Comparison of ENCODE assay signal across 8 cellular contexts in the genomic region with DNA sequence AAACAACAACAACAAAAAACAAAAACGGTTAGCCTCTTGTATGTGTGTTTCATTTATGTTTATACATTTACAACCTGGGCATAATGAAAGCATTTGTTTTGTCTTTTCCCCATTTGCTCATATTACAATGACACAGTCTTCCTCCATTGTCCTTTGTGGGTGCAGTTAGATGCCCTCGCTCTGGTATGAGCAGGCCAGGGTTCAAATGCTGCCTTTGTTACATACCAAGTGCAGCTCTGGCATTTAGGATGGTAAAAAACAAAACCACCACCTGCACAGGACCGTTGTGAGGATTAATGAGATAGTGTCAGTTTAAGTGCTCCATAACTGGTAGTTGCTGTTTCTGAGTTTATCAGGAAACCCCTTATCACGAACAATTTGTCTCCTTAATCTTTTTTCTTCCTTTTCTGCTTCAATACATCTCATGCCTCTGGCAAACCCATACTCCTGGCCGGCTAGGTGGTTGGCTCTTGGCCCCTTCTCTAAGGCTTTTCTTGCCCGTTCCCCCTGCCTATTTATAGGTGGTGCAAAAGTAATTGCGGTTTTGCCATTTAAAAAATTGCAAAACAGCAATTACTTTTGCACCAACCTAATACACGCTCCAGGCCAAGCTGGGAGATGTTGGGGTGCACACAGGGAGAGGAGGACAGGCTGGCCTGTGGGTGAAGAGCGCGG. TPM values are rescaled to one million over a fixed set of nuclear protein-coding genes. Genes with fewer than 3 reads are reported as not detected.
DNase-seq lines count a peak whose midpoint lies in the region; ATAC-seq, FAIRE-seq and TF ChIP-seq lines count a peak whose summit lies in the region.

No MANE protein-coding gene starts in this region.

- FAIRE-seq in RCC 7860 (lab: Jason Lieb, UNC), result no peak

- H3K27ac Mint-ChIP-seq in activated CD4-positive, alpha-beta T cell treated with anti-CD3 and anti-CD28 coated beads, Interleukin-2, amount 10 ng/mL, durations not matched to agents 7 days and 5 days, result no peak overlapping the region

- in situ Hi-C loops in astrocyte of the cerebellum (cut with HindIII; ENCODE audit: low sequenced_read_pairs), result no loop called here
- in situ Hi-C loops in HAP-1 (cut with MboI; ENCODE audit: low sequenced_read_pairs), result no loop called here

- H3K4me1 Mint-ChIP-seq in activated CD4-positive, alpha-beta T cell treated with anti-CD3 and anti-CD28 coated beads, Interleukin-2, amount 10 ng/mL, durations not matched to agents 7 days and 5 days, result peaks cover 20% of the 10 kb centered on the region

- H3K27ac ChIP-seq in suprapubic skin, result no peak overlapping the region

- H3K27me3 Mint-ChIP-seq in activated CD4-positive, alpha-beta T cell treated with anti-CD3 and anti-CD28 coated beads, Interleukin-2, amount 10 ng/mL, durations not matched to agents 7 days and 5 days, result no peaks in the 10 kb centered on the region

- no peaks in the 10 kb centered on the region for H3K9me3 ChIP-seq in suprapubic skin
- peaks cover 4% of the 10 kb centered on the region; the same call in 1 of the 2 replicates for H3K9me3 ChIP-seq in HAP-1

- no peak for ATAC-seq in GM19328 (IDR thresholded peaks at IDR 0.05; ENCODE audit: unreplicated experiment)

- TF ChIP-seq CTCF in astrocyte of the cerebellum (IDR thresholded peaks at IDR 0.05; ENCODE audit: low read depth, low read length, missing control alignments) (no peak), lower leg skin (IDR thresholded peaks at IDR 0.05) (no peak), suprapubic skin (IDR thresholded peaks at IDR 0.05) (no peak)

- peaks cover 16% of the 10 kb centered on the region for H3K4me1 ChIP-seq in suprapubic skin
- H3K4me1 ChIP-seq in HAP-1, result 0 out of 2 replicates have a peak, but pooled peaks cover 2% of the 10 kb centered on the region

- POLR2A ChIA-PET in activated CD4-positive, alpha-beta T cell treated with anti-CD3 and anti-CD28 coated beads, Interleukin-2, amount 10 ng/mL, durations not matched to agents 7 days and 5 days (lab: Charles Lee), result no interaction called here

- H3K27me3 ChIP-seq in suprapubic skin, result no peaks in the 10 kb centered on the region
- no peaks in the 10 kb centered on the region for H3K27me3 ChIP-seq in HAP-1 (ENCODE audit: low read depth)

- no peaks in the 10 kb centered on the region for H3K36me3 ChIP-seq in suprapubic skin
- peaks cover 8% of the 10 kb centered on the region for H3K36me3 ChIP-seq in HAP-1 (replicated peaks)

- 35 to 37% methylated on average over 10 of the region's 10 CpGs for WGBS in lower leg skin, 2 donors
- 42% methylated on average over 10 of the region's 10 CpGs for WGBS in suprapubic skin

- TF ChIP-seq POLR2A in lower leg skin (IDR thresholded peaks at IDR 0.05) (no peak), suprapubic skin (IDR thresholded peaks at IDR 0.05) (no peak)

- CTCF ChIA-PET in activated CD4-positive, alpha-beta T cell treated with anti-CD3 and anti-CD28 coated beads, Interleukin-2, amount 10 ng/mL, durations not matched to agents 7 days and 5 days (lab: Charles Lee), result interaction anchor here (0.7 kb wide), 1 partner anchor 406 kb away, joined by 4 read pairs; no protein-coding TSS in a partner anchor

- peaks cover 3% of the 10 kb centered on the region for H3K36me3 Mint-ChIP-seq in activated CD4-positive, alpha-beta T cell treated with anti-CD3 and anti-CD28 coated beads, Interleukin-2, amount 10 ng/mL, durations not matched to agents 7 days and 5 days (ENCODE audit: low read depth)

- intact Hi-C loops in lower leg skin (cut with DNase I; ENCODE audit: low total_unique reads), result no loop called here

- no peak for TF ChIP-seq EP300 in suprapubic skin (IDR thresholded peaks at IDR 0.05)

- no peak for DNase-seq in activated CD4-positive, alpha-beta T cell treated with anti-CD3 and anti-CD28 coated beads, Interleukin-2, amount 10 ng/mL, durations not matched to agents 7 days and 5 days
- DNase-seq in activated CD4-positive, alpha-beta T cell treated with anti-CD3 and anti-CD28 coated beads, Interleukin-2, amount 50 U/mL, for 1 hour, result no peak
- DNase-seq in astrocyte of the cerebellum (ENCODE audit: low read depth) (no peak), lower leg skin (ENCODE audit: low spot score in 2 of 2) (peak in 1 of 2 donors; percentile 68), suprapubic skin (ENCODE audit: low spot score in 2 of 2) (no peak), HAP-1 (ENCODE audit: low spot score in 2 of 2) (no peak), RCC 7860 (ENCODE audit: low spot score) (no peak)

- H3K9me3 Mint-ChIP-seq in activated CD4-positive, alpha-beta T cell treated with anti-CD3 and anti-CD28 coated beads, Interleukin-2, amount 10 ng/mL, durations not matched to agents 7 days and 5 days, result no peaks in the 10 kb centered on the region

- peak overlapping the region; percentile 73 for H3K4me3 Mint-ChIP-seq in activated CD4-positive, alpha-beta T cell treated with anti-CD3 and anti-CD28 coated beads, Interleukin-2, amount 10 ng/mL, durations not matched to agents 7 days and 5 days

- peak overlapping the region; percentile 52 for H3K4me3 ChIP-seq in astrocyte of the cerebellum (ENCODE audit: low read depth, low read length)
- peak overlapping the region; percentile 31 for H3K4me3 ChIP-seq in lower leg skin (ENCODE audit: low read depth, poor library complexity, severe bottlenecking)
- H3K4me3 ChIP-seq in suprapubic skin, result peak overlapping the region; percentile 61
- H3K4me3 ChIP-seq in HAP-1, result no peak overlapping the region

RNA-seq across cellular contexts. Expression of gene TMEM225B, which starts 18.6 kb away (rescaled TPM):
- total RNA-seq in activated CD4-positive, alpha-beta T cell treated with anti-CD3 and anti-CD28 coated beads, Interleukin-2, amount 10 ng/mL, durations not matched to agents 7 days and 5 days, result 1 to 10 TPM; 1.2 to 1.3 TPM
- 1 to 10 TPM; 1.7 to 4.6 (median 2.6) TPM for total RNA-seq in lower leg skin
- 1 to 10 TPM; 1.4 to 6.8 (median 2.1) TPM for total RNA-seq in suprapubic skin

RNA-seq across cellular contexts. Expression of gene ZNF655, which starts 21.0 kb away (rescaled TPM):
- 10 to 100 TPM; 92.0 to 92.7 TPM for total RNA-seq in activated CD4-positive, alpha-beta T cell treated with anti-CD3 and anti-CD28 coated beads, Interleukin-2, amount 10 ng/mL, durations not matched to agents 7 days and 5 days
- 100 to 1,000 TPM; 102 to 261 (median 114) TPM for total RNA-seq in lower leg skin
- total RNA-seq in suprapubic skin, result 100 to 1,000 TPM; 122 to 240 (median 146) TPM

RNA-seq across cellular contexts. Expression of gene FAM200A, which starts 27.5 kb away (rescaled TPM):
- 1 to 10 TPM; 4.9 to 5.4 TPM for total RNA-seq in activated CD4-positive, alpha-beta T cell treated with anti-CD3 and anti-CD28 coated beads, Interleukin-2, amount 10 ng/mL, durations not matched to agents 7 days and 5 days
- 1 to 10 TPM; 4.3 to 8.8 (median 6.5) TPM for total RNA-seq in lower leg skin
- total RNA-seq in suprapubic skin, result 1 to 10 TPM; 2.7 to 6.9 (median 5.0) TPM

RNA-seq across cellular contexts. Expression of gene ZSCAN25, which starts 37.3 kb away (rescaled TPM):
- total RNA-seq in activated CD4-positive, alpha-beta T cell treated with anti-CD3 and anti-CD28 coated beads, Interleukin-2, amount 10 ng/mL, durations not matched to agents 7 days and 5 days, result 10 to 100 TPM; 28.5 to 31.1 TPM
- total RNA-seq in lower leg skin, result 10 to 100 TPM; 19.4 to 38.0 (median 23.7) TPM
- 10 to 100 TPM; 15.3 to 46.1 (median 20.0) TPM for total RNA-seq in suprapubic skin
